In genomic region chr6:42661540-42662153, GRCh38 we compare ENCODE assay signal across 8 cellular contexts.
DNase-seq lines count a peak whose midpoint lies in the region; ATAC-seq and TF ChIP-seq lines count a peak whose summit lies in the region.

No MANE protein-coding gene starts in this region.

- DNase-seq in GM12865 (ENCODE audit: low read depth) (peak; percentile 81), NCI-H1694 treated with DMSO at 0.1 percent for 48 hours (lab: John Stamatoyannopoulos, UW) (peak; percentile 76), T-helper 2 cell (peak; percentile 62 to 77 (median 75)), amygdala (lab: John Stamatoyannopoulos, UW) (peak in 53 of 56 donors; percentile 2 to 91 (median 42)), left ventricle myocardium superior (peak; percentile 80), retinal pigment epithelial cell (ENCODE audit: low read depth) (peak; percentile 19)

- ATAC-seq in left ventricle myocardium superior (peak; percentile 87), GM18517 (IDR thresholded peaks at IDR 0.05; ENCODE audit: unreplicated experiment) (no peak), GM21381 (IDR thresholded peaks at IDR 0.05; ENCODE audit: unreplicated experiment) (no peak)

- H3K4me3 ChIP-seq in GM12865 (ENCODE audit: low read depth, low read length): no peak overlapping the region
- no peak overlapping the region for H3K4me3 ChIP-seq in retinal pigment epithelial cell (ENCODE audit: low read length)

- intact Hi-C loops in left ventricle myocardium superior (cut with micrococcal nuclease): loop anchor here (10.0 kb wide), 2 partner anchors 63 to 213 kb away; partner anchors contain the start of genes PRPH2 and RPL7L1

- TF ChIP-seq CTCF in GM12865 (IDR thresholded peaks at IDR 0.05; ENCODE audit: insufficient read depth, low read depth, low read length, missing control alignments) (peak; percentile 80), retinal pigment epithelial cell (conservative IDR thresholded peaks at IDR 0.05; ENCODE audit: low read depth, low read length) (peak; percentile 81)

Comparison
In these comparisons a context has a peak if more than half of its experiments do, and no peak if none do; other contexts are left out.
1. DNase-seq: peak in every context shown above with its lines; median percentile 81 in GM12865; 80 in left ventricle myocardium superior; 76 in NCI-H1694 treated with DMSO at 0.1 percent for 48 hours; 75 in T-helper 2 cell; 42 in amygdala; 19 in retinal pigment epithelial cell.